Comparison of ENCODE assay signal across 29 cellular contexts in the genomic region with DNA sequence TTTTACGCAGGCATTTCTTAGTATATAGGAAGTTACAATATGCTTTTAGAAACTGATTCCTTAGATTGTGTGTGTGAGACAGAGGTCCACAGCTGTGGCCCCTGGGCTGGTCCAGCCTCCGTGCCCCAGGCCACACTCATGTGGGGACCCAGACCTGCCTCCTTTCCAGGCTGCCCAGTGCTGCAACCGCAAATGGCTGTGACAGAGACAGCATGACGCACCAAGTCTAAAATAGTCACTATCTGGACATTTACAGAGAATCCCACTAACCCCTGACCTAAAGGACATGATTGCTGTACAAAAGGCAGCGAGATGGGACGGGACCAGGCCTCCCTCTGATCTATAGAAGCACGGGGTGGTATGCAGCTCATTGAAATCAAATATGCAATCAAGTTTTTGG.
"Had no signal": no experiment of that assay in that cellular context is flagged by ENCODE, and none has a peak within 500 bp of the region (broad histone marks: within the 10 kb centered on the region; RNA-seq: fewer than 3 reads in every experiment).

No MANE protein-coding gene starts in this region.

- H3K9ac ChIP-seq: neural progenitor cell had no signal

- ATAC-seq: left colon; naive thymus-derived CD8-positive, alpha-beta T cell; pancreas; right cardiac atrium; sciatic nerve; stimulated activated effector memory CD8-positive, alpha-beta T cell treated with anti-CD3 and anti-CD28 coated beads, Interleukin-12 subunit alpha, Interleukin-12 subunit beta, amount 100 ng/mL, for 72 hours had no signal

- H3K27me3 ChIP-seq: neutrophil, pancreas, upper lobe of left lung, vagina had no signal

- H3K27ac Mint-ChIP-seq: immature natural killer cell; nephron; stimulated activated effector memory CD8-positive, alpha-beta T cell treated with anti-CD3 and anti-CD28 coated beads, Interleukin-12 subunit alpha, Interleukin-12 subunit beta, amount 100 ng/mL, for 72 hours; stimulated activated naive CD8-positive, alpha-beta T cell treated with anti-CD3 and anti-CD28 coated beads, Interleukin-15, Interleukin-2, amounts not matched to agents 100 ng/mL and 50 ng/mL, for 24 hours had no signal

- H3K27ac ChIP-seq: left lung, lower lobe of right lung, neural progenitor cell, neutrophil, pancreas, prostate gland, skin epidermis, spleen, suprapubic skin, thoracic aorta, tibial artery, upper lobe of left lung, vagina had no signal

- H3K9me3 ChIP-seq: neutrophil, pancreas, prostate gland, suprapubic skin, tibial artery, vagina had no signal

- FAIRE-seq: islet of Langerhans, kidney, pancreas had no signal

- H3K4me1 ChIP-seq: left lung, lower lobe of right lung, pancreas, prostate gland, spleen, suprapubic skin, tibial artery, upper lobe of left lung, vagina had no signal

- H3K36me3 Mint-ChIP-seq: neural progenitor cell; stimulated activated effector memory CD8-positive, alpha-beta T cell treated with anti-CD3 and anti-CD28 coated beads, Interleukin-12 subunit alpha, Interleukin-12 subunit beta, amount 100 ng/mL, for 72 hours had no signal

- DNase-seq: hypothalamus; immature natural killer cell; kidney; left colon; left lung; lower lobe of right lung; mesenchymal stem cell; naive thymus-derived CD8-positive, alpha-beta T cell; occipital lobe; pancreas; retina; right cardiac atrium; spleen; stimulated activated CD4-positive, alpha-beta T cell treated with anti-CD3 and anti-CD28 coated beads, Interleukin-4, amount 100 ng/mL, for 24 hours; stimulated activated naive CD4-positive, alpha-beta T cell; tibial artery; upper lobe of left lung had no signal

- H3K4me3 ChIP-seq: left lung, lower lobe of right lung, neural progenitor cell, pancreas, prostate gland, skin epidermis, spleen, suprapubic skin, thoracic aorta, tibial artery, upper lobe of left lung, vagina had no signal

- H3K9me3 Mint-ChIP-seq: stimulated activated naive CD8-positive, alpha-beta T cell treated with anti-CD3 and anti-CD28 coated beads, Interleukin-15, Interleukin-2, amounts not matched to agents 100 ng/mL and 50 ng/mL, for 24 hours had no signal

- H2AFZ ChIP-seq: neural progenitor cell had no signal

- H3K4me3 Mint-ChIP-seq: immature natural killer cell; naive thymus-derived CD8-positive, alpha-beta T cell; nephron; stimulated activated effector memory CD8-positive, alpha-beta T cell treated with anti-CD3 and anti-CD28 coated beads, Interleukin-12 subunit alpha, Interleukin-12 subunit beta, amount 100 ng/mL, for 72 hours; stimulated activated naive CD8-positive, alpha-beta T cell treated with anti-CD3 and anti-CD28 coated beads, Interleukin-15, Interleukin-2, amounts not matched to agents 100 ng/mL and 50 ng/mL, for 24 hours had no signal

- H3K4me1 Mint-ChIP-seq: immature natural killer cell; naive thymus-derived CD8-positive, alpha-beta T cell; nephron; stimulated activated effector memory CD8-positive, alpha-beta T cell treated with anti-CD3 and anti-CD28 coated beads, Interleukin-12 subunit alpha, Interleukin-12 subunit beta, amount 100 ng/mL, for 72 hours had no signal

- H3K4me2 ChIP-seq: neural progenitor cell had no signal

- H3K36me3 ChIP-seq: left lung, lower lobe of right lung, neural progenitor cell, neutrophil, pancreas, prostate gland, spleen, suprapubic skin, thoracic aorta, tibial artery, upper lobe of left lung, vagina had no signal
